Comparison of ENCODE assay signal across 33 cellular contexts in the genomic region with DNA sequence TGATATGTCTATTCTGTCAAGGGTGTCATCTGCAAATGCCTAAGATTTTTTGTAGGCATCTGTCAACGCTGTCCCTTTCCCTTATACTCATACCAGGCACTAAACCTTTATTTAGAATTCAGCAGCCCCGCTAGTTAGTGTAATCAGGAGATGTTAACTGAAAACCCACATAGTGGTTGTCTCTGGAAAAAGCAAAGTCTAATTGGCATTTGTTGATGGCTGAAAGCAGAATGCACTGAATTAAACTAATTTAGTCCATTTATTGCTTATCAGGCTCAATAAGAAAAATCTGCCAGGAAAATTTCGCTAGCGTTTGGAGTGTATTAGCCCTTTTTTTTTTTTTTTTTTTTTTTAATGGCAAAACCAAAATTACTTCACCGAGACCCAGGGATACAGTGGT.
"Had no signal": no experiment of that assay in that cellular context is flagged by ENCODE, and none has a peak within 500 bp of the region (broad histone marks: within the 10 kb centered on the region; RNA-seq: fewer than 3 reads in every experiment).

No MANE protein-coding gene starts in this region.

- ATAC-seq: activated CD4-positive, alpha-beta T cell treated with anti-CD3 and anti-CD28 coated beads for 36 hours; activated CD8-positive, alpha-beta memory T cell treated with anti-CD3 and anti-CD28 coated beads, Interleukin-2, amount 10 ng/mL, durations not matched to agents 7 days and 5 days; activated CD8-positive, alpha-beta T cell treated with anti-CD3 and anti-CD28 coated beads, Interleukin-2, amount 10 ng/mL, durations not matched to agents 7 days and 5 days; activated naive CD8-positive, alpha-beta T cell treated with anti-CD3 and anti-CD28 coated beads, Interleukin-2, amount 50 U/mL, for 24 hours; effector memory CD8-positive, alpha-beta T cell; foreskin keratinocyte; gastrocnemius medialis; heart left ventricle; T-cell had no signal

- H3K9me3 Mint-ChIP-seq: activated CD4-positive, alpha-beta memory T cell treated with anti-CD3 and anti-CD28 coated beads for 36 hours; activated CD4-positive, alpha-beta T cell treated with anti-CD3 and anti-CD28 coated beads, Interleukin-2, amount 10 ng/mL, durations not matched to agents 24 days and 14 days; activated naive CD4-positive, alpha-beta T cell treated with anti-CD3 and anti-CD28 coated beads for 36 hours; activated naive CD4-positive, alpha-beta T cell treated with anti-CD3 and anti-CD28 coated beads, Interleukin-2, amount 50 U/mL, for 24 hours; activated naive CD8-positive, alpha-beta T cell treated with anti-CD3 and anti-CD28 coated beads for 36 hours; activated naive CD8-positive, alpha-beta T cell treated with anti-CD3 and anti-CD28 coated beads, Interleukin-2, amount 50 U/mL, for 24 hours; activated T-helper 1 cell treated with anti-CD3 and anti-CD28 coated beads, Interleukin-12 subunit alpha, Interleukin-12 subunit beta, Interleukin-2, Interleukin-4 antibody, amounts not matched to agents 30 ng/mL and 10 ng/mL and 1 ng/mL, durations not matched to agents 14 hours and 24 hours and 36 hours; activated T-helper 2 cell treated with anti-CD3 and anti-CD28 coated beads, Interferon-gamma antibody, Interleukin-2, Interleukin-4, amounts not matched to agents 10 μg/mL and 5 μg/mL and 100 μg/mL, durations not matched to agents 14 hours and 24 hours and 36 hours; central memory CD8-positive, alpha-beta T cell; dendritic cell treated with granulocyte-macrophage colony-stimulating factor and Interleukin-4, amounts not matched to agents 40 ng/mL and 50 ng/mL, for 4 days; effector memory CD8-positive, alpha-beta T cell; T-cell; T-helper 1 cell treated with Interleukin-12 subunit alpha and Interleukin-12 subunit beta and Interleukin-4 antibody, amounts not matched to agents 30 μg/mL and 1 μg/mL, for 36 hours had no signal

- H3K27me3 Mint-ChIP-seq: activated CD4-positive, alpha-beta memory T cell treated with anti-CD3 and anti-CD28 coated beads for 36 hours; activated CD4-positive, alpha-beta T cell treated with anti-CD3 and anti-CD28 coated beads for 36 hours; activated CD4-positive, alpha-beta T cell treated with anti-CD3 and anti-CD28 coated beads, Interleukin-2, amount 10 ng/mL, durations not matched to agents 24 days and 14 days; activated CD8-positive, alpha-beta memory T cell treated with anti-CD3 and anti-CD28 coated beads, Interleukin-2, amount 10 ng/mL, durations not matched to agents 7 days and 5 days; activated naive CD4-positive, alpha-beta T cell treated with anti-CD3 and anti-CD28 coated beads, Interleukin-2, amount 50 U/mL, for 24 hours; activated naive CD8-positive, alpha-beta T cell treated with anti-CD3 and anti-CD28 coated beads for 36 hours; activated naive CD8-positive, alpha-beta T cell treated with anti-CD3 and anti-CD28 coated beads, Interleukin-2, amount 50 U/mL, for 24 hours; central memory CD8-positive, alpha-beta T cell; dendritic cell treated with granulocyte-macrophage colony-stimulating factor and Interleukin-4, amounts not matched to agents 40 ng/mL and 50 ng/mL, for 4 days; effector memory CD8-positive, alpha-beta T cell; T-cell had no signal

- H3K9me3 ChIP-seq: esophagus muscularis mucosa, gastrocnemius medialis, heart left ventricle had no signal

- H3K27ac ChIP-seq: brain microvascular endothelial cell, coronary artery, dorsolateral prefrontal cortex, esophagus muscularis mucosa, foreskin keratinocyte, gastrocnemius medialis, heart left ventricle had no signal

- H3K27me3 ChIP-seq: brain microvascular endothelial cell, dorsolateral prefrontal cortex, esophagus muscularis mucosa, foreskin keratinocyte, gastrocnemius medialis, heart left ventricle had no signal

- H3K4me1 Mint-ChIP-seq: activated CD4-positive, alpha-beta T cell treated with anti-CD3 and anti-CD28 coated beads for 36 hours; activated CD4-positive, alpha-beta T cell treated with anti-CD3 and anti-CD28 coated beads, Interleukin-2, amount 10 ng/mL, durations not matched to agents 24 days and 14 days; activated CD8-positive, alpha-beta memory T cell treated with anti-CD3 and anti-CD28 coated beads, Interleukin-2, amount 10 ng/mL, durations not matched to agents 7 days and 5 days; activated naive CD4-positive, alpha-beta T cell treated with anti-CD3 and anti-CD28 coated beads, Interleukin-2, amount 50 U/mL, for 24 hours; activated naive CD8-positive, alpha-beta T cell treated with anti-CD3 and anti-CD28 coated beads for 36 hours; activated naive CD8-positive, alpha-beta T cell treated with anti-CD3 and anti-CD28 coated beads, Interleukin-2, amount 50 U/mL, for 24 hours; central memory CD8-positive, alpha-beta T cell; T-cell had no signal

- H3K27ac Mint-ChIP-seq: activated CD4-positive, alpha-beta memory T cell treated with anti-CD3 and anti-CD28 coated beads for 36 hours; activated CD4-positive, alpha-beta T cell treated with anti-CD3 and anti-CD28 coated beads for 36 hours; activated CD4-positive, alpha-beta T cell treated with anti-CD3 and anti-CD28 coated beads, Interleukin-2, amount 10 ng/mL, durations not matched to agents 24 days and 14 days; activated CD8-positive, alpha-beta memory T cell treated with anti-CD3 and anti-CD28 coated beads, Interleukin-2, amount 10 ng/mL, durations not matched to agents 7 days and 5 days; activated CD8-positive, alpha-beta T cell treated with anti-CD3 and anti-CD28 coated beads, Interleukin-2, amount 10 ng/mL, durations not matched to agents 7 days and 5 days; activated naive CD4-positive, alpha-beta T cell treated with anti-CD3 and anti-CD28 coated beads for 36 hours; activated naive CD4-positive, alpha-beta T cell treated with anti-CD3 and anti-CD28 coated beads, Interleukin-2, amount 50 U/mL, for 24 hours; activated naive CD8-positive, alpha-beta T cell treated with anti-CD3 and anti-CD28 coated beads for 36 hours; activated naive CD8-positive, alpha-beta T cell treated with anti-CD3 and anti-CD28 coated beads, Interleukin-2, amount 50 U/mL, for 24 hours; activated T-helper 1 cell treated with anti-CD3 and anti-CD28 coated beads, Interleukin-12 subunit alpha, Interleukin-12 subunit beta, Interleukin-2, Interleukin-4 antibody, amounts not matched to agents 30 ng/mL and 10 ng/mL and 1 ng/mL, durations not matched to agents 14 hours and 24 hours and 36 hours; activated T-helper 2 cell treated with anti-CD3 and anti-CD28 coated beads, Interferon-gamma antibody, Interleukin-2, Interleukin-4, amounts not matched to agents 10 μg/mL and 5 μg/mL and 100 μg/mL, durations not matched to agents 14 hours and 24 hours and 36 hours; dendritic cell treated with granulocyte-macrophage colony-stimulating factor and Interleukin-4, amounts not matched to agents 40 ng/mL and 50 ng/mL, for 4 days; effector memory CD8-positive, alpha-beta T cell; T-cell; T-helper 1 cell treated with Interleukin-12 subunit alpha and Interleukin-12 subunit beta and Interleukin-4 antibody, amounts not matched to agents 30 μg/mL and 1 μg/mL, for 36 hours had no signal

- DNase-seq: activated CD4-positive, alpha-beta memory T cell treated with anti-CD3 and anti-CD28 coated beads for 36 hours; activated CD4-positive, alpha-beta T cell treated with anti-CD3 and anti-CD28 coated beads for 36 hours; activated CD4-positive, alpha-beta T cell treated with anti-CD3 and anti-CD28 coated beads, Interleukin-2, amount 10 ng/mL, durations not matched to agents 24 days and 14 days; activated CD4-positive, CD25-positive, alpha-beta regulatory T cell; activated CD4-positive, CD25-positive, alpha-beta regulatory T cell treated with anti-CD3 and anti-CD28 coated beads, Interleukin-2, amount 50 U/mL, for 72 hours; activated CD8-positive, alpha-beta memory T cell treated with anti-CD3 and anti-CD28 coated beads, Interleukin-2, amount 10 ng/mL, durations not matched to agents 7 days and 5 days; activated CD8-positive, alpha-beta memory T cell treated with anti-CD3 and anti-CD28 coated beads, Interleukin-2, amount 50 U/mL, for 4 hours; activated CD8-positive, alpha-beta T cell treated with anti-CD3 and anti-CD28 coated beads, Interleukin-2, amount 10 ng/mL, durations not matched to agents 7 days and 5 days; activated effector memory CD4-positive, alpha-beta T cell treated with anti-CD3 and anti-CD28 coated beads, Interleukin-2, amount 50 U/mL, for 16 hours; activated naive CD4-positive, alpha-beta T cell treated with anti-CD3 and anti-CD28 coated beads for 36 hours; activated naive CD8-positive, alpha-beta T cell treated with anti-CD3 and anti-CD28 coated beads for 36 hours; activated naive CD8-positive, alpha-beta T cell treated with anti-CD3 and anti-CD28 coated beads, Interleukin-2, amount 50 U/mL, for 24 hours; activated T-cell treated with anti-CD3 and anti-CD28 coated beads, Interleukin-2, amount 50 U/mL, for 1 hour; activated T-cell treated with anti-CD3 and anti-CD28 coated beads, Interleukin-2, amount 50 U/mL, for 48 hours; anterior cingulate cortex; brain microvascular endothelial cell; dorsolateral prefrontal cortex; effector memory CD8-positive, alpha-beta T cell; erythroblast; foreskin keratinocyte; gastrocnemius medialis; glutamatergic neuron; heart left ventricle; T-cell; T1000 had no signal

- H3K4me3 Mint-ChIP-seq: activated CD4-positive, alpha-beta memory T cell treated with anti-CD3 and anti-CD28 coated beads for 36 hours; activated CD4-positive, alpha-beta T cell treated with anti-CD3 and anti-CD28 coated beads for 36 hours; activated CD4-positive, alpha-beta T cell treated with anti-CD3 and anti-CD28 coated beads, Interleukin-2, amount 10 ng/mL, durations not matched to agents 24 days and 14 days; activated CD8-positive, alpha-beta memory T cell treated with anti-CD3 and anti-CD28 coated beads, Interleukin-2, amount 10 ng/mL, durations not matched to agents 7 days and 5 days; activated CD8-positive, alpha-beta T cell treated with anti-CD3 and anti-CD28 coated beads, Interleukin-2, amount 10 ng/mL, durations not matched to agents 7 days and 5 days; activated naive CD4-positive, alpha-beta T cell treated with anti-CD3 and anti-CD28 coated beads for 36 hours; activated naive CD4-positive, alpha-beta T cell treated with anti-CD3 and anti-CD28 coated beads, Interleukin-2, amount 50 U/mL, for 24 hours; activated naive CD8-positive, alpha-beta T cell treated with anti-CD3 and anti-CD28 coated beads for 36 hours; activated naive CD8-positive, alpha-beta T cell treated with anti-CD3 and anti-CD28 coated beads, Interleukin-2, amount 50 U/mL, for 24 hours; activated T-helper 1 cell treated with anti-CD3 and anti-CD28 coated beads, Interleukin-12 subunit alpha, Interleukin-12 subunit beta, Interleukin-2, Interleukin-4 antibody, amounts not matched to agents 30 ng/mL and 10 ng/mL and 1 ng/mL, durations not matched to agents 14 hours and 24 hours and 36 hours; central memory CD8-positive, alpha-beta T cell; dendritic cell treated with granulocyte-macrophage colony-stimulating factor and Interleukin-4, amounts not matched to agents 40 ng/mL and 50 ng/mL, for 4 days; effector memory CD8-positive, alpha-beta T cell; T-cell; T-helper 1 cell treated with Interleukin-12 subunit alpha and Interleukin-12 subunit beta and Interleukin-4 antibody, amounts not matched to agents 30 μg/mL and 1 μg/mL, for 36 hours had no signal

- H3K4me3 ChIP-seq: coronary artery, dorsolateral prefrontal cortex, esophagus muscularis mucosa, gastrocnemius medialis, heart left ventricle had no signal

- H3K4me1 ChIP-seq: esophagus muscularis mucosa, foreskin keratinocyte, gastrocnemius medialis, heart left ventricle had no signal
